In the genomic region with DNA sequence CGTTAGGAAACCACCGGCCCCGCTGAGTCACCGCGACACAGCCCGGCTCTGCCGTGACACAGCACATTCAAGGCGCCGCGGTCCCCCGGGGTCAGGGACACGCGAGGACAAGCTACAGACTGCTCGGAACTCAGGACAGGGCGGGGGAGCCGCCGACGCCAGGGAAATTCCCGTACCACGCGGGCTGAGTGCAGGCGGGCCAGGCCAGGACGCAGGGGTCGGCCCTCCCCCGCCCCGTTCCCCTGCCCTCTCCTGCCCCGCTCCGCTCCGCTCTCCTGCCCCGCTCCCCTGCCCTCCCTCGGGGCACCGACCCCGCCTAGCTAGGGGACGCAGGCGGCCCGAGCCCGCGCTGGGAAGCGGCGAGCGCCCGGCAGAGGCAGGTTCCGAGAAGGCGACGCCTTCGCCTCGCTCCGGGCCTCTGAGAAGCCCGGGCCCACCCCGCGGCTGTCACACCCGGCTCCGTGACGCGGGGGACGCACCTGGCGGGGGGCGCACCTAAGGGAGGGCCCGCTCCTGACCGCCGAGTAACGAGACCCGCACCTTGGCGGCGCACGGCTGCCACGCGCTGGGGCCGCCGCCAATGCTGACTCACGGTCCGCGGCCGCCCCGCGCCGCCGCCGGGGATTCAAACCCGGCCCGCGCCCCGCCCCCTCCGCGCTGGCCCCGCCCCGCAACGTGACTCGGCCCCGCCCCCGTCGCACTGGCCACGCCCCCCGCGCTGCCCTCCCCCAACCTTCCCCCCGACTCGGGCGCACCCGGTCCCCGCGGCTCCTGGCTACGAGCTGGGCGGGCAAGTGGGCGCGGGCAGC, we compare ENCODE assay signal across 1 cellular context.
TF ChIP-seq lines count a peak whose summit lies in the region.

No MANE protein-coding gene starts in this region.

TF ChIP-seq in HEK293, 187 proteins besides CTCF, POLR2A, EP300 and RAD21 (continued from another document and continues in another):
- TF ChIP-seq ZNF529 (tag by site-specific recombination; IDR thresholded peaks at IDR 0.05; ENCODE audit: insufficient replicate concordance) = no peak
- no peak; the same call in 1 of the 2 replicates for TF ChIP-seq ZNF335 (tag by site-specific recombination; conservative IDR thresholded peaks at IDR 0.05)
- TF ChIP-seq ZNF350 (tag by site-specific recombination; IDR thresholded peaks at IDR 0.05) = no peak
- no peak for TF ChIP-seq ZNF777 (tag by site-specific recombination; IDR thresholded peaks at IDR 0.05; ENCODE audit: borderline replicate concordance)
- TF ChIP-seq ZNF174 (tag by site-specific recombination; IDR thresholded peaks at IDR 0.05) = no peak
- TF ChIP-seq, protein P1, sequence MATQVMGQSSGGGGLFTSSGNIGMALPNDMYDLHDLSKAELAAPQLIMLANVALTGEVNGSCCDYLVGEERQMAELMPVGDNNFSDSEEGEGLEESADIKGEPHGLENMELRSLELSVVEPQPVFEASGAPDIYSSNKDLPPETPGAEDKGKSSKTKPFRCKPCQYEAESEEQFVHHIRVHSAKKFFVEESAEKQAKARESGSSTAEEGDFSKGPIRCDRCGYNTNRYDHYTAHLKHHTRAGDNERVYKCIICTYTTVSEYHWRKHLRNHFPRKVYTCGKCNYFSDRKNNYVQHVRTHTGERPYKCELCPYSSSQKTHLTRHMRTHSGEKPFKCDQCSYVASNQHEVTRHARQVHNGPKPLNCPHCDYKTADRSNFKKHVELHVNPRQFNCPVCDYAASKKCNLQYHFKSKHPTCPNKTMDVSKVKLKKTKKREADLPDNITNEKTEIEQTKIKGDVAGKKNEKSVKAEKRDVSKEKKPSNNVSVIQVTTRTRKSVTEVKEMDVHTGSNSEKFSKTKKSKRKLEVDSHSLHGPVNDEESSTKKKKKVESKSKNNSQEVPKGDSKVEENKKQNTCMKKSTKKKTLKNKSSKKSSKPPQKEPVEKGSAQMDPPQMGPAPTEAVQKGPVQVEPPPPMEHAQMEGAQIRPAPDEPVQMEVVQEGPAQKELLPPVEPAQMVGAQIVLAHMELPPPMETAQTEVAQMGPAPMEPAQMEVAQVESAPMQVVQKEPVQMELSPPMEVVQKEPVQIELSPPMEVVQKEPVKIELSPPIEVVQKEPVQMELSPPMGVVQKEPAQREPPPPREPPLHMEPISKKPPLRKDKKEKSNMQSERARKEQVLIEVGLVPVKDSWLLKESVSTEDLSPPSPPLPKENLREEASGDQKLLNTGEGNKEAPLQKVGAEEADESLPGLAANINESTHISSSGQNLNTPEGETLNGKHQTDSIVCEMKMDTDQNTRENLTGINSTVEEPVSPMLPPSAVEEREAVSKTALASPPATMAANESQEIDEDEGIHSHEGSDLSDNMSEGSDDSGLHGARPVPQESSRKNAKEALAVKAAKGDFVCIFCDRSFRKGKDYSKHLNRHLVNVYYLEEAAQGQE (tag by site-specific recombination; IDR thresholded peaks at IDR 0.05) = no peak
- no peak for TF ChIP-seq ZNF157 (tag by site-specific recombination; IDR thresholded peaks at IDR 0.05)
- TF ChIP-seq PATZ1 (tag by site-specific recombination; IDR thresholded peaks at IDR 0.05) = peak; percentile 83
- TF ChIP-seq ZNF146 (tag by site-specific recombination; IDR thresholded peaks at IDR 0.05) = no peak
- peak; percentile 45; the same call in 1 of the 2 replicates for TF ChIP-seq ZNF629 (tag by site-specific recombination; IDR thresholded peaks at IDR 0.05)
- TF ChIP-seq ZBTB17 (tag by site-specific recombination; IDR thresholded peaks at IDR 0.05) = 0 out of 2 replicates have a peak, but pooled peaks have one; percentile 33
- TF ChIP-seq ZNF701 (tag by site-specific recombination; IDR thresholded peaks at IDR 0.05) = no peak
- TF ChIP-seq ZNF600 (tag by site-specific recombination; IDR thresholded peaks at IDR 0.05) = peak; percentile 91
- TF ChIP-seq ZNF473 (tag by site-specific recombination; IDR thresholded peaks at IDR 0.05) = no peak
- TF ChIP-seq ZNF677 (tag by site-specific recombination; IDR thresholded peaks at IDR 0.05) = no peak
- TF ChIP-seq ZSCAN23 (tag by site-specific recombination; IDR thresholded peaks at IDR 0.05) = no peak
- TF ChIP-seq YY2 (tag by site-specific recombination; IDR thresholded peaks at IDR 0.05) = no peak; the same call in 1 of the 2 replicates
- TF ChIP-seq ZNF133 (tag by site-specific recombination; IDR thresholded peaks at IDR 0.05) = no peak
- TF ChIP-seq ZNF785 (tag by site-specific recombination; IDR thresholded peaks at IDR 0.05) = no peak; the same call in 1 of the 2 replicates
- no peak for TF ChIP-seq ZNF221 (tag by site-specific recombination; IDR thresholded peaks at IDR 0.05; ENCODE audit: borderline replicate concordance)
- peak; percentile 35; the same call in 1 of the 2 replicates for TF ChIP-seq ZNF561 (tag by site-specific recombination; IDR thresholded peaks at IDR 0.05; ENCODE audit: borderline replicate concordance)
- no peak for TF ChIP-seq ZNF211 (tag by site-specific recombination; IDR thresholded peaks at IDR 0.05; ENCODE audit: low read depth)
- TF ChIP-seq ZNF558 (tag by site-specific recombination; IDR thresholded peaks at IDR 0.05) = no peak
- TF ChIP-seq ZNF274 (IDR thresholded peaks at IDR 0.05; ENCODE audit: low read length) = no peak
- no peak for TF ChIP-seq ZNF274 (tag by site-specific recombination; IDR thresholded peaks at IDR 0.05; ENCODE audit: borderline replicate concordance)
- peak; percentile 11; the same call in 1 of the 2 replicates for TF ChIP-seq TSHZ1 (tag by site-specific recombination; IDR thresholded peaks at IDR 0.05; ENCODE audit: borderline replicate concordance)
- TF ChIP-seq, protein P2, sequence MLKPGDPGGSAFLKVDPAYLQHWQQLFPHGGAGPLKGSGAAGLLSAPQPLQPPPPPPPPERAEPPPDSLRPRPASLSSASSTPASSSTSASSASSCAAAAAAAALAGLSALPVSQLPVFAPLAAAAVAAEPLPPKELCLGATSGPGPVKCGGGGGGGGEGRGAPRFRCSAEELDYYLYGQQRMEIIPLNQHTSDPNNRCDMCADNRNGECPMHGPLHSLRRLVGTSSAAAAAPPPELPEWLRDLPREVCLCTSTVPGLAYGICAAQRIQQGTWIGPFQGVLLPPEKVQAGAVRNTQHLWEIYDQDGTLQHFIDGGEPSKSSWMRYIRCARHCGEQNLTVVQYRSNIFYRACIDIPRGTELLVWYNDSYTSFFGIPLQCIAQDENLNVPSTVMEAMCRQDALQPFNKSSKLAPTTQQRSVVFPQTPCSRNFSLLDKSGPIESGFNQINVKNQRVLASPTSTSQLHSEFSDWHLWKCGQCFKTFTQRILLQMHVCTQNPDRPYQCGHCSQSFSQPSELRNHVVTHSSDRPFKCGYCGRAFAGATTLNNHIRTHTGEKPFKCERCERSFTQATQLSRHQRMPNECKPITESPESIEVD (tag by site-specific recombination; IDR thresholded peaks at IDR 0.05) = no peak
- TF ChIP-seq ZNF433 (tag by site-specific recombination; IDR thresholded peaks at IDR 0.05; ENCODE audit: low read depth) = no peak
- TF ChIP-seq ZNF202 (tag by site-specific recombination; IDR thresholded peaks at IDR 0.05; ENCODE audit: borderline replicate concordance) = no peak
- no peak for TF ChIP-seq ZNF426 (tag by site-specific recombination; IDR thresholded peaks at IDR 0.05)
- peak; percentile 46 for TF ChIP-seq ZIC2 (tag by site-specific recombination; IDR thresholded peaks at IDR 0.05)
- TF ChIP-seq ZNF621 (tag by site-specific recombination; IDR thresholded peaks at IDR 0.05) = no peak
- TF ChIP-seq ZNF114 (tag by site-specific recombination; IDR thresholded peaks at IDR 0.05) = no peak
- no peak for TF ChIP-seq ZNF155 (tag by site-specific recombination; IDR thresholded peaks at IDR 0.05)
- TF ChIP-seq, protein P3, sequence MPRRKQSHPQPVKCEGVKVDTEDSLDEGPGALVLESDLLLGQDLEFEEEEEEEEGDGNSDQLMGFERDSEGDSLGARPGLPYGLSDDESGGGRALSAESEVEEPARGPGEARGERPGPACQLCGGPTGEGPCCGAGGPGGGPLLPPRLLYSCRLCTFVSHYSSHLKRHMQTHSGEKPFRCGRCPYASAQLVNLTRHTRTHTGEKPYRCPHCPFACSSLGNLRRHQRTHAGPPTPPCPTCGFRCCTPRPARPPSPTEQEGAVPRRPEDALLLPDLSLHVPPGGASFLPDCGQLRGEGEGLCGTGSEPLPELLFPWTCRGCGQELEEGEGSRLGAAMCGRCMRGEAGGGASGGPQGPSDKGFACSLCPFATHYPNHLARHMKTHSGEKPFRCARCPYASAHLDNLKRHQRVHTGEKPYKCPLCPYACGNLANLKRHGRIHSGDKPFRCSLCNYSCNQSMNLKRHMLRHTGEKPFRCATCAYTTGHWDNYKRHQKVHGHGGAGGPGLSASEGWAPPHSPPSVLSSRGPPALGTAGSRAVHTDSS (tag by site-specific recombination; IDR thresholded peaks at IDR 0.05) = no peak
- no peak for TF ChIP-seq GFI1B (tag by site-specific recombination; IDR thresholded peaks at IDR 0.05)
- no peak for TF ChIP-seq ZNF624 (tag by site-specific recombination; IDR thresholded peaks at IDR 0.05)
- peak; percentile 51 for TF ChIP-seq ZFP69B (tag by site-specific recombination; IDR thresholded peaks at IDR 0.05)
- no peak for TF ChIP-seq ZNF138 (tag by site-specific recombination; IDR thresholded peaks at IDR 0.05; ENCODE audit: borderline replicate concordance)
- no peak for TF ChIP-seq AEBP2 (tag by site-specific recombination; IDR thresholded peaks at IDR 0.05; ENCODE audit: borderline replicate concordance)
- TF ChIP-seq ZNF214 (tag by site-specific recombination; IDR thresholded peaks at IDR 0.05; ENCODE audit: borderline replicate concordance) = no peak
- no peak for TF ChIP-seq REPIN1 (tag by site-specific recombination; IDR thresholded peaks at IDR 0.05; ENCODE audit: low read depth)
- no peak for TF ChIP-seq ZNF148 (tag by site-specific recombination; IDR thresholded peaks at IDR 0.05; ENCODE audit: borderline replicate concordance)
- no peak for TF ChIP-seq MZF1 (tag by site-specific recombination; IDR thresholded peaks at IDR 0.05; ENCODE audit: borderline replicate concordance)
- TF ChIP-seq ZNF324 (tag by site-specific recombination; IDR thresholded peaks at IDR 0.05) = peak; percentile 71; the same call in 1 of the 2 replicates
- no peak for TF ChIP-seq IKZF3 (tag by site-specific recombination; IDR thresholded peaks at IDR 0.05)
- no peak for TF ChIP-seq OSR2 (tag by site-specific recombination; IDR thresholded peaks at IDR 0.05)
